In genomic region chr6:110646951-110647910, GRCh38 we compare ENCODE assay signal across 12 cellular contexts.
DNase-seq lines count a peak whose midpoint lies in the region; ATAC-seq and TF ChIP-seq lines count a peak whose summit lies in the region.
"Had no signal": no experiment of that assay in that cellular context is flagged by ENCODE, and none has a peak within 500 bp of the region (broad histone marks: within the 10 kb centered on the region; RNA-seq: fewer than 3 reads in every experiment).

No MANE protein-coding gene starts in this region.

- no peaks in the 10 kb centered on the region for H3K79me2 ChIP-seq in HCT116 (ENCODE audit: insufficient read depth, low read length)

- no peaks in the 10 kb centered on the region for H3K4me1 ChIP-seq in CD4-positive, CD25-positive, alpha-beta regulatory T cell (ENCODE audit: control insufficient read depth, insufficient read depth, low read length, poor library complexity, severe bottlenecking)
- H3K4me1 ChIP-seq in HCT116 (ENCODE audit: control insufficient read depth in 1 of 2, insufficient read depth in 2 of 2, low read length in 2 of 2): no peaks in the 10 kb centered on the region
- H3K4me1 ChIP-seq: Peyer's patch had no signal

- H3K27me3 Mint-ChIP-seq in CD4-positive, CD25-positive, alpha-beta regulatory T cell: no peaks in the 10 kb centered on the region
- H3K27me3 Mint-ChIP-seq in nephron progenitor cell (ENCODE audit: low read depth, poor library complexity): no peaks in the 10 kb centered on the region

- H3K9ac ChIP-seq in HCT116 (ENCODE audit: low read length): no peak overlapping the region

- H3K9me3 ChIP-seq in CD4-positive, CD25-positive, alpha-beta regulatory T cell (ENCODE audit: control insufficient read depth in 2 of 2, low read length in 2 of 2): no peaks in the 10 kb centered on the region
- no peaks in the 10 kb centered on the region for H3K9me3 ChIP-seq in HCT116 (ENCODE audit: control insufficient read depth in 1 of 2, insufficient read depth in 1 of 2, low read depth in 1 of 2, low read length in 2 of 2)
- H3K9me3 ChIP-seq: Peyer's patch, prostate gland had no signal

- peak in 1 of 3 donors; percentile 53 for DNase-seq in CD4-positive, CD25-positive, alpha-beta regulatory T cell
- DNase-seq in HCT116 (ENCODE audit: low read depth, low spot score) (no peak), cardiac fibroblast (ENCODE audit: low read depth in 2 of 2) (no peak), nephron progenitor cell (no peak), NOMO-1 treated with dmso at 0.1 percent for 144 hours (lab: John Stamatoyannopoulos, UW; ENCODE audit: unreplicated experiment) (no peak)
- DNase-seq in stimulated activated CD4-positive, alpha-beta T cell treated with anti-CD3 and anti-CD28 coated beads, Interleukin-15, amount 100 ng/mL, for 24 hours: no peak
- DNase-seq: DMS79 treated with DMSO at 0.1 percent for 48 hours, Peyer's patch had no signal

- H4K20me1 ChIP-seq in HCT116 (ENCODE audit: insufficient read depth): no peaks in the 10 kb centered on the region

- peaks cover 18% of the 10 kb centered on the region for H3K36me3 Mint-ChIP-seq in CD4-positive, CD25-positive, alpha-beta regulatory T cell
- peaks cover 52% of the 10 kb centered on the region for H3K36me3 Mint-ChIP-seq in nephron progenitor cell (ENCODE audit: low read depth)

- H3K4me3 Mint-ChIP-seq in CD4-positive, CD25-positive, alpha-beta regulatory T cell: no peak overlapping the region
- no peak overlapping the region for H3K4me3 Mint-ChIP-seq in nephron progenitor cell

- POLR2A ChIA-PET in HCT116 (lab: Charles Lee): no interaction called here

- no peak for ATAC-seq in CD4-positive, CD25-positive, alpha-beta regulatory T cell (ENCODE audit: low read depth in 2 of 2)
- no peak for ATAC-seq in HCT116
- ATAC-seq in HG02678 (IDR thresholded peaks at IDR 0.05; ENCODE audit: unreplicated experiment): no peak
- no peak for ATAC-seq in HG02870 (IDR thresholded peaks at IDR 0.05; ENCODE audit: unreplicated experiment)
- ATAC-seq: left lobe of liver had no signal

- peaks cover 1 to 19% (median 8%) of the 10 kb centered on the region in 4 donors for H3K4me1 Mint-ChIP-seq in CD4-positive, CD25-positive, alpha-beta regulatory T cell
- H3K4me1 Mint-ChIP-seq in nephron progenitor cell: peaks cover 4% of the 10 kb centered on the region

- no peak for TF ChIP-seq POLR2A in HCT116 (IDR thresholded peaks at IDR 0.05; ENCODE audit: borderline replicate concordance, extremely low read depth, insufficient read depth, insufficient read length)

- intact Hi-C loops in HCT116 (cut with micrococcal nuclease): no loop called here

- H3K4me3 ChIP-seq in CD4-positive, CD25-positive, alpha-beta regulatory T cell (ENCODE audit: low read depth, low read length): no peak overlapping the region
- no peak overlapping the region for H3K4me3 ChIP-seq in HCT116 (replicated peaks in 1 of 2; ENCODE audit: low read depth in 1 of 2, low read length in 2 of 2)
- H3K4me3 ChIP-seq in cardiac fibroblast (replicated peaks in 1 of 2; ENCODE audit: low read depth in 2 of 2, low read length in 2 of 2): no peak overlapping the region
- H3K4me3 ChIP-seq: Peyer's patch, prostate gland had no signal

- CTCF ChIA-PET in HCT116 (lab: Charles Lee): no interaction called here

- peak overlapping the region; percentile 29 to 82 (median 35) for H3K27ac Mint-ChIP-seq in CD4-positive, CD25-positive, alpha-beta regulatory T cell
- no peak overlapping the region for H3K27ac Mint-ChIP-seq in nephron progenitor cell

- no peaks in the 10 kb centered on the region for H3K9me3 Mint-ChIP-seq in CD4-positive, CD25-positive, alpha-beta regulatory T cell
- peaks cover 4% of the 10 kb centered on the region for H3K9me3 Mint-ChIP-seq in nephron progenitor cell

- H3K4me2 ChIP-seq in HCT116 (ENCODE audit: low read length): no peak overlapping the region

- H3K27ac ChIP-seq in CD4-positive, CD25-positive, alpha-beta regulatory T cell (ENCODE audit: insufficient read depth, low read length, poor library complexity, severe bottlenecking): no peak overlapping the region
- H3K27ac ChIP-seq in HCT116 (ENCODE audit: low read depth, low read length): no peak overlapping the region
- H3K27ac ChIP-seq: Peyer's patch, prostate gland had no signal

- H3K36me3 ChIP-seq in CD4-positive, CD25-positive, alpha-beta regulatory T cell (ENCODE audit: control insufficient read depth, insufficient read depth, low read length): peaks cover 12% of the 10 kb centered on the region
- H3K36me3 ChIP-seq in HCT116 (ENCODE audit: control insufficient read depth in 1 of 2, insufficient read depth in 2 of 2, low read length in 2 of 2): no peaks in the 10 kb centered on the region
- H3K36me3 ChIP-seq: prostate gland had no signal

- RAD21 ChIA-PET in HCT116 (lab: Charles Lee; ENCODE audit: low non-redundant PET in 1 of 2, low total read pairs in 2 of 2, uncharacterized antibody in 2 of 2, unreplicated experiment in 2 of 2): no interaction called here

- H3K9me2 ChIP-seq in HCT116 (ENCODE audit: insufficient read depth): no peaks in the 10 kb centered on the region

- H3K27me3 ChIP-seq in CD4-positive, CD25-positive, alpha-beta regulatory T cell (ENCODE audit: control insufficient read depth, insufficient read depth, low read length): no peaks in the 10 kb centered on the region
- H3K27me3 ChIP-seq in HCT116 (ENCODE audit: insufficient read depth, low read length): no peaks in the 10 kb centered on the region
- H3K27me3 ChIP-seq: Peyer's patch had no signal

- TF ChIP-seq RAD21 in HCT116 (IDR thresholded peaks at IDR 0.05; ENCODE audit: low read depth): no peak

- H2AFZ ChIP-seq in HCT116 (ENCODE audit: low read depth, low read length, poor library complexity, severe bottlenecking): no peak overlapping the region

- TF ChIP-seq CTCF in HCT116 (IDR thresholded peaks at IDR 0.05 in 2 of 3, conservative IDR thresholded peaks at IDR 0.05 in 1 of 3; ENCODE audit: borderline replicate concordance in 1 of 3, insufficient read depth in 1 of 3, low read depth in 2 of 3, low read length in 2 of 3): peak in 2 of 3 experiments; percentile 64 to 66; a peak in 4 of 6 replicates
- peak; percentile 62 for TF ChIP-seq CTCF in cardiac fibroblast (IDR thresholded peaks at IDR 0.05; ENCODE audit: low read depth, low read length)
- peak; percentile 23 for TF ChIP-seq CTCF in nephron progenitor cell (IDR thresholded peaks at IDR 0.05)

- BruUV-seq in HCT116 (replicated peaks; lab: Mats Ljungman, UMichigan): no TSS peak

TF ChIP-seq in HCT116, 20 proteins besides CTCF, POLR2A, EP300 and RAD21:
- TF ChIP-seq SIN3A (IDR thresholded peaks at IDR 0.05; ENCODE audit: low read depth) (no peak), ZNF274 (IDR thresholded peaks at IDR 0.05; ENCODE audit: low read depth, low read length) (no peak), EGR1 (IDR thresholded peaks at IDR 0.05; ENCODE audit: low read depth) (no peak), SRF (IDR thresholded peaks at IDR 0.05; ENCODE audit: low read depth) (no peak), ELF1 (IDR thresholded peaks at IDR 0.05; ENCODE audit: borderline replicate concordance, low read depth) (no peak), ZBTB33 (IDR thresholded peaks at IDR 0.05; ENCODE audit: extremely low read depth, insufficient replicate concordance, low read length) (no peak), REST (IDR thresholded peaks at IDR 0.05; ENCODE audit: low read depth) (no peak)
